In genomic region chr20:25317351-25318075, GRCh38 we compare ENCODE assay signal across 13 cellular contexts.
DNase-seq lines count a peak whose midpoint lies in the region; ATAC-seq and TF ChIP-seq lines count a peak whose summit lies in the region.
"Had no signal": no experiment of that assay in that cellular context is flagged by ENCODE, and none has a peak within 500 bp of the region (broad histone marks: within the 10 kb centered on the region; RNA-seq: fewer than 3 reads in every experiment).

No MANE protein-coding gene starts in this region.

- no peak for ATAC-seq in natural killer cell
- no peak for ATAC-seq in natural killer cell treated with Interleukin-12 subunit alpha and Interleukin-12 subunit beta and Interleukin-15 and Interleukin-18, amount 100 ng/mL, for 72 hours
- ATAC-seq in WTC11, result no peak
- peak; percentile 43 for ATAC-seq in upper lobe of right lung
- ATAC-seq in GM21619 (IDR thresholded peaks at IDR 0.05; ENCODE audit: unreplicated experiment), result no peak
- no peak for ATAC-seq in GM21360 (IDR thresholded peaks at IDR 0.05; ENCODE audit: unreplicated experiment)

- H3K4me3 Mint-ChIP-seq in natural killer cell (no peak overlapping the region), WTC11 (no peak overlapping the region)
- no peak overlapping the region for H3K4me3 Mint-ChIP-seq in natural killer cell treated with Interleukin-12 subunit alpha and Interleukin-12 subunit beta and Interleukin-15 and Interleukin-18, amount 100 ng/mL, for 72 hours
- H3K4me3 Mint-ChIP-seq: activated naive CD4-positive, alpha-beta T cell treated with anti-CD3 and anti-CD28 coated beads for 36 hours; mesothelial cell of epicardium had no signal

- peak overlapping the region; percentile 18 for H3K27ac ChIP-seq in upper lobe of right lung

- TF ChIP-seq CTCF in natural killer cell (IDR thresholded peaks at IDR 0.05) (no peak), WTC11 (IDR thresholded peaks at IDR 0.05) (no peak), upper lobe of right lung (IDR thresholded peaks at IDR 0.05) (no peak)

- peaks cover 3% of the 10 kb centered on the region for H3K4me1 ChIP-seq in upper lobe of right lung

- no peak overlapping the region for H3K4me3 ChIP-seq in upper lobe of right lung

- intact Hi-C loops in natural killer cell (cut with micrococcal nuclease), result no loop called here
- intact Hi-C loops in upper lobe of right lung (cut with DNase I), result no loop called here

- POLR2A ChIA-PET in WTC11 (lab: Charles Lee), result no interaction called here

- peaks cover 3% of the 10 kb centered on the region for H3K36me3 ChIP-seq in upper lobe of right lung

- H3K27me3 Mint-ChIP-seq in natural killer cell (ENCODE audit: low read depth in 2 of 2) (no peaks in the 10 kb centered on the region), WTC11 (ENCODE audit: low read depth) (no peaks in the 10 kb centered on the region)
- no peaks in the 10 kb centered on the region for H3K27me3 Mint-ChIP-seq in natural killer cell treated with Interleukin-12 subunit alpha and Interleukin-12 subunit beta and Interleukin-15 and Interleukin-18, amount 100 ng/mL, for 72 hours

- H3K9me3 ChIP-seq in upper lobe of right lung, result no peaks in the 10 kb centered on the region
- H3K9me3 ChIP-seq: BE2C had no signal

- CTCF ChIA-PET in WTC11 (lab: Charles Lee), result no interaction called here

- H3K4me1 Mint-ChIP-seq in natural killer cell, result peaks cover 21 to 37% of the 10 kb centered on the region in 2 donors
- peaks cover 25 to 37% of the 10 kb centered on the region in 2 donors for H3K4me1 Mint-ChIP-seq in natural killer cell treated with Interleukin-12 subunit alpha and Interleukin-12 subunit beta and Interleukin-15 and Interleukin-18, amount 100 ng/mL, for 72 hours (ENCODE audit: low read depth in 2 of 2)
- peaks cover 5% of the 10 kb centered on the region for H3K4me1 Mint-ChIP-seq in WTC11

- no peaks in the 10 kb centered on the region for H3K27me3 ChIP-seq in upper lobe of right lung
- H3K27me3 ChIP-seq: BE2C had no signal

- H3K27ac Mint-ChIP-seq in natural killer cell (peak overlapping the region in 1 of 2 donors; percentile 63), WTC11 (peak overlapping the region; percentile 73)
- peak overlapping the region in 1 of 2 donors; percentile 44 for H3K27ac Mint-ChIP-seq in natural killer cell treated with Interleukin-12 subunit alpha and Interleukin-12 subunit beta and Interleukin-15 and Interleukin-18, amount 100 ng/mL, for 72 hours
- H3K27ac Mint-ChIP-seq: activated naive CD4-positive, alpha-beta T cell treated with anti-CD3 and anti-CD28 coated beads for 36 hours; mesothelial cell of epicardium had no signal

- no peaks in the 10 kb centered on the region for H3K9me3 Mint-ChIP-seq in natural killer cell
- H3K9me3 Mint-ChIP-seq in natural killer cell treated with Interleukin-12 subunit alpha and Interleukin-12 subunit beta and Interleukin-15 and Interleukin-18, amount 100 ng/mL, for 72 hours, result no peaks in the 10 kb centered on the region
- no peaks in the 10 kb centered on the region for H3K9me3 Mint-ChIP-seq in WTC11
- H3K9me3 Mint-ChIP-seq: activated naive CD4-positive, alpha-beta T cell treated with anti-CD3 and anti-CD28 coated beads for 36 hours; mesothelial cell of epicardium had no signal

- H3K36me3 Mint-ChIP-seq in natural killer cell (no peaks in the 10 kb centered on the region), WTC11 (peaks cover 38% of the 10 kb centered on the region)
- H3K36me3 Mint-ChIP-seq in natural killer cell treated with Interleukin-12 subunit alpha and Interleukin-12 subunit beta and Interleukin-15 and Interleukin-18, amount 100 ng/mL, for 72 hours, result no peaks in the 10 kb centered on the region

- DNase-seq in natural killer cell (peak; percentile 8), WTC11 (ENCODE audit: low spot score) (peak; percentile 5), mesenteric fat pad (ENCODE audit: low spot score) (peak; percentile 69), upper lobe of right lung (peak; percentile 59), NCI-H2029 (lab: John Stamatoyannopoulos, UW) (no peak)
- no peak for DNase-seq in natural killer cell treated with Interleukin-12 subunit alpha and Interleukin-12 subunit beta and Interleukin-15 and Interleukin-18, amount 100 ng/mL, for 72 hours (ENCODE audit: low spot score)
- DNase-seq: activated CD4-positive, alpha-beta T cell treated with anti-CD3 and anti-CD28 coated beads for 1 hour; activated naive CD4-positive, alpha-beta T cell treated with anti-CD3 and anti-CD28 coated beads for 36 hours; BE2C; NCI-H1417 treated with DMSO at 0.1 percent for 48 hours had no signal

TF ChIP-seq in WTC11, 78 proteins besides CTCF, POLR2A, EP300 and RAD21 (continues in another document):
- TF ChIP-seq, protein P1, sequence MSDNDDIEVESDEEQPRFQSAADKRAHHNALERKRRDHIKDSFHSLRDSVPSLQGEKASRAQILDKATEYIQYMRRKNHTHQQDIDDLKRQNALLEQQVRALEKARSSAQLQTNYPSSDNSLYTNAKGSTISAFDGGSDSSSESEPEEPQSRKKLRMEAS (CRISPR knock-in tag; IDR thresholded peaks at IDR 0.05), result no peak
- TF ChIP-seq GTF2I (CRISPR knock-in tag; conservative IDR thresholded peaks at IDR 0.05) (no peak), ATF6 (CRISPR knock-in tag; IDR thresholded peaks at IDR 0.05) (no peak), TEAD4 (CRISPR knock-in tag; IDR thresholded peaks at IDR 0.05) (no peak), NR1H2 (CRISPR knock-in tag; IDR thresholded peaks at IDR 0.05) (no peak), JAZF1 (CRISPR knock-in tag; IDR thresholded peaks at IDR 0.05) (no peak), NR2C2 (CRISPR knock-in tag; IDR thresholded peaks at IDR 0.05) (no peak), ZNF263 (CRISPR knock-in tag; IDR thresholded peaks at IDR 0.05; ENCODE audit: low read depth) (no peak), ZNF232 (CRISPR knock-in tag; IDR thresholded peaks at IDR 0.05) (no peak), ZNF281 (CRISPR knock-in tag; IDR thresholded peaks at IDR 0.05) (no peak)
- TF ChIP-seq, protein P2, sequence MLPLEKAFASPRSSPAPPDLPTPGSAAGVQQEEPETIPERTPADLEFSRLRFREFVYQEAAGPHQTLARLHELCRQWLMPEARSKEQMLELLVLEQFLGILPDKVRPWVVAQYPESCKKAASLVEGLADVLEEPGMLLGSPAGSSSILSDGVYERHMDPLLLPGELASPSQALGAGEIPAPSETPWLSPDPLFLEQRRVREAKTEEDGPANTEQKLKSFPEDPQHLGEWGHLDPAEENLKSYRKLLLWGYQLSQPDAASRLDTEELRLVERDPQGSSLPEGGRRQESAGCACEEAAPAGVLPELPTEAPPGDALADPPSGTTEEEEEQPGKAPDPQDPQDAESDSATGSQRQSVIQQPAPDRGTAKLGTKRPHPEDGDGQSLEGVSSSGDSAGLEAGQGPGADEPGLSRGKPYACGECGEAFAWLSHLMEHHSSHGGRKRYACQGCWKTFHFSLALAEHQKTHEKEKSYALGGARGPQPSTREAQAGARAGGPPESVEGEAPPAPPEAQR (CRISPR knock-in tag; IDR thresholded peaks at IDR 0.05), result no peak
- TF ChIP-seq, protein P3, sequence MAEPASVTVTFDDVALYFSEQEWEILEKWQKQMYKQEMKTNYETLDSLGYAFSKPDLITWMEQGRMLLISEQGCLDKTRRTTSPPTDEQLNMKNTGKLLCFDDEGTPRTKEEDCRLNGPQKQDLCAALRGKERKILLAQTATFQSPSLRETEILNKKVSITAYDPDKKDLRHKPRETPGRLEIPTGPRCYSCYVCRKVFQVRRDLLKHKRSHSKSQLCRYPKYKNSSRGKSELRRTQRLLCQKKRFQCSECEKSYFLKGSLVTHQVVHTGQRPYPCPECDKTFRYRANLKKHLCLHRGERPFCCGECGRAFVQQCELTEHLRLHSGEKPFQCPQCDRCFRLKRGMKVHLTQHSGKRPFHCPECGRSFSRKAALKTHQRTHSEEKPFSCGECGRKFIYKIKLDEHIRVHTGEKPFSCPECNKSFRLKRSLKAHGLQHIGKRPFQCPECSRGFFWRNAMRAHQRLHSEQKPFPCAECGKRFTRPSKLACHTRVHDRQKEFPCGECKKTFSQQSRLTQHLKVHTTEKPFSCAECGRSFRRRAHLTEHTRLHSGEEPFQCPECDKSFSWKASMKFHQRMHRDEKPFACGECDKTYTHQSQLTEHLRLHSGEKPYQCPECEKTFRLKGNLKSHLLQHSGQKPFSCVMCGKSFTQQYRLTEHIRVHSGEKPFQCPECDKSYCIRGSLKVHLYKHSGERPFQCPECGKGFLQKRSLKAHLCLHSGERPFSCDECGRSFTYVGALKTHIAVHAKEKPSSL (CRISPR knock-in tag; conservative IDR thresholded peaks at IDR 0.05), result no peak

Comparison
In these comparisons a context has a peak if more than half of its experiments do, and no peak if none do; other contexts are left out.
1. DNase-seq: peak in natural killer cell (single experiment), WTC11 (single experiment), mesenteric fat pad (single experiment) and upper lobe of right lung (single experiment); none in natural killer cell treated with Interleukin-12 subunit alpha and Interleukin-12 subunit beta and Interleukin-15 and Interleukin-18, amount 100 ng/mL, for 72 hours (single experiment) and NCI-H2029 (single experiment).